ENCODE assay signal across 1 cellular context in genomic region chr2:260507-261161, GRCh38.
TF ChIP-seq lines count a peak whose summit lies in the region.

No MANE protein-coding gene starts in this region.

TF ChIP-seq in HepG2, 621 proteins besides CTCF, POLR2A, EP300 and RAD21 (continued from another document and continues in another):
- TF ChIP-seq, protein P1, sequence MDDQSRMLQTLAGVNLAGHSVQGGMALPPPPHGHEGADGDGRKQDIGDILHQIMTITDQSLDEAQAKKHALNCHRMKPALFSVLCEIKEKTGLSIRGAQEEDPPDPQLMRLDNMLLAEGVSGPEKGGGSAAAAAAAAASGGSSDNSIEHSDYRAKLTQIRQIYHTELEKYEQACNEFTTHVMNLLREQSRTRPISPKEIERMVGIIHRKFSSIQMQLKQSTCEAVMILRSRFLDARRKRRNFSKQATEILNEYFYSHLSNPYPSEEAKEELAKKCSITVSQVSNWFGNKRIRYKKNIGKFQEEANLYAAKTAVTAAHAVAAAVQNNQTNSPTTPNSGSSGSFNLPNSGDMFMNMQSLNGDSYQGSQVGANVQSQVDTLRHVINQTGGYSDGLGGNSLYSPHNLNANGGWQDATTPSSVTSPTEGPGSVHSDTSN (CRISPR knock-in tag; IDR thresholded peaks at IDR 0.05; ENCODE audit: borderline replicate concordance): no peak
- TF ChIP-seq ZFAT (CRISPR knock-in tag; conservative IDR thresholded peaks at IDR 0.05) (no peak), PITX1 (CRISPR knock-in tag; IDR thresholded peaks at IDR 0.05) (peak; percentile 100), MYC (CRISPR knock-in tag; IDR thresholded peaks at IDR 0.05; ENCODE audit: borderline replicate concordance) (peak; percentile 83; the same call in 1 of the 2 replicates), TOE1 (CRISPR knock-in tag; IDR thresholded peaks at IDR 0.05) (peak; percentile 98), FOSL2 (CRISPR knock-in tag; IDR thresholded peaks at IDR 0.05) (peak; percentile 98), ZNF274 (CRISPR knock-in tag; IDR thresholded peaks at IDR 0.05) (peak; percentile 62; the same call in 1 of the 2 replicates), ZNF747 (CRISPR knock-in tag; IDR thresholded peaks at IDR 0.05; ENCODE audit: borderline replicate concordance) (peak; percentile 98), MAFF (IDR thresholded peaks at IDR 0.05; ENCODE audit: low read depth, low read length) (peak; percentile 68), ZNF333 (CRISPR knock-in tag; IDR thresholded peaks at IDR 0.05; ENCODE audit: borderline replicate concordance) (no peak), ZNF543 (CRISPR knock-in tag; IDR thresholded peaks at IDR 0.05) (0 out of 2 replicates have a peak, but pooled peaks have one; percentile 52), TEF (CRISPR knock-in tag; IDR thresholded peaks at IDR 0.05) (no peak; the same call in 1 of the 2 replicates), ZNF781 (CRISPR knock-in tag; IDR thresholded peaks at IDR 0.05; ENCODE audit: borderline replicate concordance, not compliant biosample characterization) (no peak), ZFP41 (CRISPR knock-in tag; IDR thresholded peaks at IDR 0.05; ENCODE audit: borderline replicate concordance) (no peak), ELF3 (CRISPR knock-in tag; IDR thresholded peaks at IDR 0.05) (peak; percentile 99), ARID2 (CRISPR knock-in tag; IDR thresholded peaks at IDR 0.05; ENCODE audit: borderline replicate concordance) (peak; percentile 85; the same call in 1 of the 2 replicates), HNF4A (CRISPR knock-in tag; IDR thresholded peaks at IDR 0.05) (peak; percentile 100), IRF9 (CRISPR knock-in tag; IDR thresholded peaks at IDR 0.05; ENCODE audit: borderline replicate concordance) (peak; percentile 74), RARG (CRISPR knock-in tag; IDR thresholded peaks at IDR 0.05; ENCODE audit: low read depth) (no peak), ZKSCAN8 (CRISPR knock-in tag; IDR thresholded peaks at IDR 0.05; ENCODE audit: borderline replicate concordance) (peak; percentile 99), ZNF619 (CRISPR knock-in tag; IDR thresholded peaks at IDR 0.05) (peak; percentile 67; the same call in 1 of the 2 replicates), FOXO1 (CRISPR knock-in tag; IDR thresholded peaks at IDR 0.05) (peak; percentile 100), ZFP82 (CRISPR knock-in tag; IDR thresholded peaks at IDR 0.05; ENCODE audit: borderline replicate concordance) (0 out of 2 replicates have a peak, but pooled peaks have one; percentile 21), ZNF282 (IDR thresholded peaks at IDR 0.05; ENCODE audit: partially characterized antibody) (no peak), HDAC1 (CRISPR knock-in tag; IDR thresholded peaks at IDR 0.05) (peak; percentile 98), LRRFIP1 (CRISPR knock-in tag; conservative IDR thresholded peaks at IDR 0.05) (no peak), MIXL1 (CRISPR knock-in tag; IDR thresholded peaks at IDR 0.05) (peak; percentile 99), MAF1 (CRISPR knock-in tag; IDR thresholded peaks at IDR 0.05; ENCODE audit: borderline replicate concordance) (peak; percentile 51; the same call in 1 of the 2 replicates), FOXK1 (CRISPR knock-in tag; IDR thresholded peaks at IDR 0.05; ENCODE audit: borderline replicate concordance, low read depth) (peak; percentile 100), NAIF1 (CRISPR knock-in tag; IDR thresholded peaks at IDR 0.05; ENCODE audit: borderline replicate concordance) (0 out of 2 replicates have a peak, but pooled peaks have one; percentile 23), CBX2 (IDR thresholded peaks at IDR 0.05; ENCODE audit: low read depth, low read length) (no peak), CBX2 (CRISPR knock-in tag; IDR thresholded peaks at IDR 0.05; ENCODE audit: low read depth) (no peak; the same call in 1 of the 2 replicates), SRSF4 (IDR thresholded peaks at IDR 0.05; ENCODE audit: low read depth, low read length, poor library complexity, severe bottlenecking) (no peak), TAF1 (CRISPR knock-in tag; IDR thresholded peaks at IDR 0.05) (peak; percentile 68; the same call in 1 of the 2 replicates), ZNF574 (CRISPR knock-in tag; IDR thresholded peaks at IDR 0.05) (peak; percentile 90), ZNF724P (CRISPR knock-in tag; IDR thresholded peaks at IDR 0.05; ENCODE audit: borderline replicate concordance) (peak; percentile 88; the same call in 1 of the 2 replicates)
- TF ChIP-seq, protein P2, sequence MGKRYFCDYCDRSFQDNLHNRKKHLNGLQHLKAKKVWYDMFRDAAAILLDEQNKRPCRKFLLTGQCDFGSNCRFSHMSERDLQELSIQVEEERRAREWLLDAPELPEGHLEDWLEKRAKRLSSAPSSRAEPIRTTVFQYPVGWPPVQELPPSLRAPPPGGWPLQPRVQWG (CRISPR knock-in tag; IDR thresholded peaks at IDR 0.05; ENCODE audit: borderline replicate concordance, low read depth): no peak
- TF ChIP-seq, protein P3, sequence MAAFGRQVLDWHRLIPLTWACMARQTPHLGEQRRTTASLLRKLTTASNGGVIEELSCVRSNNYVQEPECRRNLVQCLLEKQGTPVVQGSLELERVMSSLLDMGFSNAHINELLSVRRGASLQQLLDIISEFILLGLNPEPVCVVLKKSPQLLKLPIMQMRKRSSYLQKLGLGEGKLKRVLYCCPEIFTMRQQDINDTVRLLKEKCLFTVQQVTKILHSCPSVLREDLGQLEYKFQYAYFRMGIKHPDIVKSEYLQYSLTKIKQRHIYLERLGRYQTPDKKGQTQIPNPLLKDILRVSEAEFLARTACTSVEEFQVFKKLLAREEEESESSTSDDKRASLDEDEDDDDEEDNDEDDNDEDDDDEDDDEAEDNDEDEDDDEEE (CRISPR knock-in tag; IDR thresholded peaks at IDR 0.05): peak; percentile 59
- TF ChIP-seq, protein P4, sequence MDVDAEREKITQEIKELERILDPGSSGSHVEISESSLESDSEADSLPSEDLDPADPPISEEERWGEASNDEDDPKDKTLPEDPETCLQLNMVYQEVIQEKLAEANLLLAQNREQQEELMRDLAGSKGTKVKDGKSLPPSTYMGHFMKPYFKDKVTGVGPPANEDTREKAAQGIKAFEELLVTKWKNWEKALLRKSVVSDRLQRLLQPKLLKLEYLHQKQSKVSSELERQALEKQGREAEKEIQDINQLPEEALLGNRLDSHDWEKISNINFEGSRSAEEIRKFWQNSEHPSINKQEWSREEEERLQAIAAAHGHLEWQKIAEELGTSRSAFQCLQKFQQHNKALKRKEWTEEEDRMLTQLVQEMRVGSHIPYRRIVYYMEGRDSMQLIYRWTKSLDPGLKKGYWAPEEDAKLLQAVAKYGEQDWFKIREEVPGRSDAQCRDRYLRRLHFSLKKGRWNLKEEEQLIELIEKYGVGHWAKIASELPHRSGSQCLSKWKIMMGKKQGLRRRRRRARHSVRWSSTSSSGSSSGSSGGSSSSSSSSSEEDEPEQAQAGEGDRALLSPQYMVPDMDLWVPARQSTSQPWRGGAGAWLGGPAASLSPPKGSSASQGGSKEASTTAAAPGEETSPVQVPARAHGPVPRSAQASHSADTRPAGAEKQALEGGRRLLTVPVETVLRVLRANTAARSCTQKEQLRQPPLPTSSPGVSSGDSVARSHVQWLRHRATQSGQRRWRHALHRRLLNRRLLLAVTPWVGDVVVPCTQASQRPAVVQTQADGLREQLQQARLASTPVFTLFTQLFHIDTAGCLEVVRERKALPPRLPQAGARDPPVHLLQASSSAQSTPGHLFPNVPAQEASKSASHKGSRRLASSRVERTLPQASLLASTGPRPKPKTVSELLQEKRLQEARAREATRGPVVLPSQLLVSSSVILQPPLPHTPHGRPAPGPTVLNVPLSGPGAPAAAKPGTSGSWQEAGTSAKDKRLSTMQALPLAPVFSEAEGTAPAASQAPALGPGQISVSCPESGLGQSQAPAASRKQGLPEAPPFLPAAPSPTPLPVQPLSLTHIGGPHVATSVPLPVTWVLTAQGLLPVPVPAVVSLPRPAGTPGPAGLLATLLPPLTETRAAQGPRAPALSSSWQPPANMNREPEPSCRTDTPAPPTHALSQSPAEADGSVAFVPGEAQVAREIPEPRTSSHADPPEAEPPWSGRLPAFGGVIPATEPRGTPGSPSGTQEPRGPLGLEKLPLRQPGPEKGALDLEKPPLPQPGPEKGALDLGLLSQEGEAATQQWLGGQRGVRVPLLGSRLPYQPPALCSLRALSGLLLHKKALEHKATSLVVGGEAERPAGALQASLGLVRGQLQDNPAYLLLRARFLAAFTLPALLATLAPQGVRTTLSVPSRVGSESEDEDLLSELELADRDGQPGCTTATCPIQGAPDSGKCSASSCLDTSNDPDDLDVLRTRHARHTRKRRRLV (CRISPR knock-in tag; IDR thresholded peaks at IDR 0.05): peak; percentile 94; the same call in 1 of the 2 replicates
